13 cellular contexts compared by ENCODE assay signal in the genomic region with DNA sequence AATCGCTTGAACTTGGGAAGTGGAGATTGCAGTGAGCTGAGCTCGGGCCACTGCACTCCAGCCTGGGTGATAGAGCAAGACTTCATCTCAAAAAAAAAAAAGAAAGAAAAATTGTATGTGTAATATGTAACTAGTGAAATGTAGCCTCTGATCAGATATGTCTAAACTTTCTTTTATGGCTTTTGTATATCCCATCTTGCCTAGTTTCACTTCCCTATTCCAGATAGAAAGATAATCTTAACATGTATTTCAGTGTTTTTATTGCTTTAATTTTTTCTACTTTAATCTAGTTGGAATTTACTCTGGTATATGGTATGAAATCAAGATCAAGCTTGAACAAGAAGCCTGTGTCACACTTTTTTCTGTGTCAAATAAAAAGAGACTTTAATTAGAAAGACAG. TPM values are rescaled to one million over a fixed set of nuclear protein-coding genes. Genes with fewer than 3 reads are reported as not detected.
DNase-seq lines count a peak whose midpoint lies in the region; ATAC-seq and TF ChIP-seq lines count a peak whose summit lies in the region.
"Had no signal": no experiment of that assay in that cellular context is flagged by ENCODE, and none has a peak within 500 bp of the region (broad histone marks: within the 10 kb centered on the region; RNA-seq: fewer than 3 reads in every experiment).

No MANE protein-coding gene starts in this region.

- peak overlapping the region; percentile 7 to 97 for H3K27ac ChIP-seq in right atrium auricular region
- H3K27ac ChIP-seq in heart left ventricle, result peak overlapping the region in 2 of 12 donors; percentile 99
- H3K27ac ChIP-seq in PC-9, result no peak overlapping the region

- H3K9me3 Mint-ChIP-seq in glutamatergic neuron (ENCODE audit: unreplicated experiment), result peaks cover 5% of the 10 kb centered on the region
- H3K9me3 Mint-ChIP-seq in type B pancreatic cell, result no peaks in the 10 kb centered on the region
- H3K9me3 Mint-ChIP-seq: stimulated activated naive CD8-positive, alpha-beta T cell treated with anti-CD3 and anti-CD28 coated beads, Interleukin-15, Interleukin-2, amounts not matched to agents 100 ng/mL and 50 ng/mL, for 24 hours had no signal

- no peaks in the 10 kb centered on the region for H3K9me2 ChIP-seq in PC-9 (ENCODE audit: insufficient read depth)

- H3K4me1 ChIP-seq in right atrium auricular region, result peaks cover 0 to 18% of the 10 kb centered on the region in 2 donors
- peaks cover 0 to 20% (median 2%) of the 10 kb centered on the region in 12 donors for H3K4me1 ChIP-seq in heart left ventricle
- H3K4me1 ChIP-seq in PC-9 (replicated peaks; ENCODE audit: insufficient read depth), result no peaks in the 10 kb centered on the region

- H3K4me3 ChIP-seq in right atrium auricular region (no peak overlapping the region), heart left ventricle (peak overlapping the region in 5 of 12 donors; percentile 84 to 99 (median 92)), PC-9 (no peak overlapping the region)
- H3K4me3 ChIP-seq: body of pancreas, lung had no signal

- H3K4me1 Mint-ChIP-seq in glutamatergic neuron (ENCODE audit: low read depth, unreplicated experiment) (peaks cover 12% of the 10 kb centered on the region), type B pancreatic cell (ENCODE audit: unreplicated experiment) (peaks cover 19% of the 10 kb centered on the region)

- POLR2A ChIA-PET in PC-9 (lab: Charles Lee; ENCODE audit: unreplicated experiment), result no interaction called here

- H4K20me1 ChIP-seq in PC-9 (ENCODE audit: insufficient read depth), result no peaks in the 10 kb centered on the region

- WGBS in heart left ventricle, 4 donors, result 44 to 57% (median 50%) methylated on average over 2 of the region's 2 CpGs

- H3K9me3 ChIP-seq in right atrium auricular region (no peaks in the 10 kb centered on the region), heart left ventricle (no peaks in the 10 kb centered on the region), PC-9 (ENCODE audit: insufficient read depth, low read depth) (no peaks in the 10 kb centered on the region)
- H3K9me3 ChIP-seq: body of pancreas had no signal

- peaks cover 8% of the 10 kb centered on the region for H3K27me3 Mint-ChIP-seq in glutamatergic neuron (ENCODE audit: unreplicated experiment)
- H3K27me3 Mint-ChIP-seq in type B pancreatic cell, result no peaks in the 10 kb centered on the region
- H3K27me3 Mint-ChIP-seq: stimulated activated naive CD8-positive, alpha-beta T cell treated with anti-CD3 and anti-CD28 coated beads, Interleukin-15, Interleukin-2, amounts not matched to agents 100 ng/mL and 50 ng/mL, for 24 hours had no signal

- H3K4me3 Mint-ChIP-seq in glutamatergic neuron (ENCODE audit: unreplicated experiment) (peak overlapping the region; percentile 34), type B pancreatic cell (peak overlapping the region; percentile 90)

- H2AFZ ChIP-seq in PC-9, result no peak overlapping the region

- no peak for TF ChIP-seq POLR2A in heart left ventricle (IDR thresholded peaks at IDR 0.05)

- peak overlapping the region; percentile 74; the same call in 1 of the 2 replicates for H3K4me2 ChIP-seq in PC-9

- H3K36me3 Mint-ChIP-seq in glutamatergic neuron (ENCODE audit: unreplicated experiment) (no peaks in the 10 kb centered on the region), type B pancreatic cell (peaks cover 4% of the 10 kb centered on the region)

- CTCF ChIA-PET in PC-9 (lab: Charles Lee), result interaction anchor here (0.7 kb wide), 1 partner anchor 455 kb away, joined by 3 read pairs; no protein-coding TSS in a partner anchor

- BruUV-seq in PC-9 (replicated peaks; lab: Mats Ljungman, UMichigan), result no TSS peak

- peaks cover 10% of the 10 kb centered on the region; the same call in 1 of the 2 replicates for H3K79me2 ChIP-seq in PC-9 (ENCODE audit: low read depth)

- H3K27ac Mint-ChIP-seq in glutamatergic neuron (ENCODE audit: unreplicated experiment) (no peak overlapping the region), type B pancreatic cell (no peak overlapping the region)
- H3K27ac Mint-ChIP-seq: stimulated activated naive CD8-positive, alpha-beta T cell treated with anti-CD3 and anti-CD28 coated beads, Interleukin-15, Interleukin-2, amounts not matched to agents 100 ng/mL and 50 ng/mL, for 24 hours had no signal

- no peaks in the 10 kb centered on the region for H3K27me3 ChIP-seq in right atrium auricular region
- no peaks in the 10 kb centered on the region for H3K27me3 ChIP-seq in heart left ventricle
- H3K27me3 ChIP-seq in PC-9 (ENCODE audit: insufficient read depth, low read depth), result no peaks in the 10 kb centered on the region
- H3K27me3 ChIP-seq: body of pancreas had no signal

- no peaks in the 10 kb centered on the region for H3F3A ChIP-seq in PC-9 (ENCODE audit: insufficient read depth, low read depth)

- ATAC-seq in heart left ventricle (no peak), esophagus mucosa (no peak), GM21447 (IDR thresholded peaks at IDR 0.05; ENCODE audit: unreplicated experiment) (no peak), HG02571 (IDR thresholded peaks at IDR 0.05; ENCODE audit: unreplicated experiment) (no peak)
- ATAC-seq: body of pancreas had no signal

- no peaks in the 10 kb centered on the region for H3K36me3 ChIP-seq in right atrium auricular region
- H3K36me3 ChIP-seq in heart left ventricle, result no peaks in the 10 kb centered on the region
- no peaks in the 10 kb centered on the region for H3K36me3 ChIP-seq in PC-9 (ENCODE audit: low read depth)

- no peak for TF ChIP-seq CTCF in right atrium auricular region (IDR thresholded peaks at IDR 0.05)
- no peak for TF ChIP-seq CTCF in heart left ventricle (IDR thresholded peaks at IDR 0.05)
- TF ChIP-seq CTCF in PC-9 (conservative IDR thresholded peaks at IDR 0.05), result no peak
- TF ChIP-seq CTCF in glutamatergic neuron (IDR thresholded peaks at IDR 0.05; ENCODE audit: partially characterized antibody, unreplicated experiment), result no peak
- TF ChIP-seq CTCF in type B pancreatic cell (conservative IDR thresholded peaks at IDR 0.05), result no peak

- intact Hi-C loops in heart left ventricle (cut with DNase I) (loop anchor here in 1 of 10 donors (5.0 kb wide), 1 partner anchor 338 kb away; a partner anchor contains a TSS), PC-9 (cut with micrococcal nuclease; ENCODE audit: unreplicated experiment) (no loop called here)

- no peak for DNase-seq in right atrium auricular region (ENCODE audit: low spot score)
- no peak for DNase-seq in heart left ventricle
- DNase-seq in PC-9, result no peak
- DNase-seq in glutamatergic neuron, result no peak
- no peak for DNase-seq in type B pancreatic cell (ENCODE audit: extremely low spot score, unreplicated experiment)
- DNase-seq: body of pancreas; NCI-H2227 treated with DMSO at 0.1 percent for 48 hours; stimulated activated CD4-positive, alpha-beta T cell treated with anti-CD3 and anti-CD28 coated beads, Interleukin-4, amount 100 ng/mL, for 4 hours had no signal

RNA-seq across cellular contexts. Expression of a gene that starts 1.9 kb away (rescaled TPM):
- 10 to 100 TPM; 10.5 to 12.1 TPM for total RNA-seq in right atrium auricular region
- 10 to 100 TPM; 10.3 to 19.6 (median 13.1) TPM for total RNA-seq in heart left ventricle
- 1 to 10 TPM; 4.6 to 6.7 TPM for polyA plus RNA-seq in heart left ventricle
- total RNA-seq in PC-9 (2021), result 1.8 and 3.1 TPM in 2 replicates
- 7.6 TPM for total RNA-seq in glutamatergic neuron (ENCODE audit: unreplicated experiment)
- 7.5 and 9.3 TPM in 2 replicates for total RNA-seq in type B pancreatic cell (ENCODE audit: low replicate concordance)
- total RNA-seq in esophagus mucosa, result 4.2 TPM
